ENCODE assay signal across 10 cellular contexts in genomic region chr2:25204190-25204838, GRCh38. TPM values are rescaled to one million over a fixed set of nuclear protein-coding genes. Genes with fewer than 3 reads are reported as not detected.
DNase-seq lines count a peak whose midpoint lies in the region; ATAC-seq and TF ChIP-seq lines count a peak whose summit lies in the region.
"Had no signal": no experiment of that assay in that cellular context is flagged by ENCODE, and none has a peak within 500 bp of the region (broad histone marks: within the 10 kb centered on the region; RNA-seq: fewer than 3 reads in every experiment).

No MANE protein-coding gene starts in this region.

- H2AFZ ChIP-seq in trophoblast cell (ENCODE audit: insufficient read depth, low read length, poor library complexity), result peak overlapping the region; percentile 67

- H3K4ac ChIP-seq in trophoblast cell (ENCODE audit: low read depth, low read length), result no peak overlapping the region

- no peaks in the 10 kb centered on the region for H3K79me2 ChIP-seq in trophoblast cell (ENCODE audit: control insufficient read depth, insufficient read depth, low read length, poor library complexity)

- ATAC-seq in HG02588 (IDR thresholded peaks at IDR 0.05; ENCODE audit: unreplicated experiment), result peak; percentile 44
- peak; percentile 77 for ATAC-seq in effector memory CD8-positive, alpha-beta T cell (replicated peaks)
- no peak for ATAC-seq in SK-N-SH treated with all-trans-retinoic acid at 6 μM for 48 hours

- no peak overlapping the region for H3K9ac ChIP-seq in trophoblast cell (ENCODE audit: low read length)

- WGBS in trophoblast cell (ENCODE audit: extremely low coverage, insufficient coverage, insufficient read length), result no CpG with 5 or more reads among the region's 59 CpGs

- H4K91ac ChIP-seq in trophoblast cell (ENCODE audit: low read depth, low read length), result peak overlapping the region; percentile 83

- no peak overlapping the region for H3K18ac ChIP-seq in trophoblast cell (ENCODE audit: low read length)

- H3K4me2 ChIP-seq in trophoblast cell (ENCODE audit: low read length), result peak overlapping the region; percentile 51

- H3K4me3 ChIP-seq in GM08714 (ENCODE audit: low read length) (peak overlapping the region; percentile 24; the same call in 1 of the 2 replicates), trophoblast cell (ENCODE audit: low read depth, low read length) (no peak overlapping the region)

- no peak overlapping the region for H3K14ac ChIP-seq in trophoblast cell (ENCODE audit: low read length)

- peak overlapping the region; percentile 9 for H2BK120ac ChIP-seq in trophoblast cell (ENCODE audit: insufficient read depth, low read length, poor library complexity)

- H4K12ac ChIP-seq in trophoblast cell (ENCODE audit: low read depth, low read length), result no peak overlapping the region

- H3K27ac Mint-ChIP-seq in effector memory CD8-positive, alpha-beta T cell, result no peak overlapping the region
- no peak overlapping the region for H3K27ac Mint-ChIP-seq in progenitor cell of endocrine pancreas
- H3K27ac Mint-ChIP-seq: activated CD4-positive, alpha-beta memory T cell treated with anti-CD3 and anti-CD28 coated beads, Interleukin-2, amount 10 ng/mL, durations not matched to agents 7 days and 5 days had no signal

- no peak for TF ChIP-seq CTCF in progenitor cell of endocrine pancreas (IDR thresholded peaks at IDR 0.05; ENCODE audit: unreplicated experiment)

- no peaks in the 10 kb centered on the region for H3K36me3 ChIP-seq in trophoblast cell (ENCODE audit: control insufficient read depth in 1 of 2, insufficient read depth in 2 of 2, low read length in 2 of 2)

- peaks cover 3% of the 10 kb centered on the region for H3K36me3 Mint-ChIP-seq in effector memory CD8-positive, alpha-beta T cell (ENCODE audit: insufficient read depth)
- H3K36me3 Mint-ChIP-seq in progenitor cell of endocrine pancreas (ENCODE audit: insufficient read depth), result no peaks in the 10 kb centered on the region

- H3K27me3 ChIP-seq in trophoblast cell (ENCODE audit: insufficient read depth, low read length), result no peaks in the 10 kb centered on the region

- H3K4me1 ChIP-seq in trophoblast cell (ENCODE audit: control insufficient read depth in 1 of 2, insufficient read depth in 2 of 2, low read length in 2 of 2), result peaks cover 7 to 9% of the 10 kb centered on the region in 2 experiments

- no peaks in the 10 kb centered on the region for H3K9me3 ChIP-seq in trophoblast cell (ENCODE audit: insufficient read depth, low read depth, low read length)

- H3K79me1 ChIP-seq in trophoblast cell (ENCODE audit: low read length), result no peaks in the 10 kb centered on the region

- H4K8ac ChIP-seq in trophoblast cell (ENCODE audit: low read depth, low read length), result peak overlapping the region; percentile 36

- H3K23ac ChIP-seq in trophoblast cell (ENCODE audit: low read length), result no peak overlapping the region

- H2BK5ac ChIP-seq in trophoblast cell (ENCODE audit: low read depth, low read length, poor library complexity), result no peak overlapping the region

- no peak overlapping the region for H2AK5ac ChIP-seq in trophoblast cell (ENCODE audit: low read length)

- no peak overlapping the region for H3K27ac ChIP-seq in trophoblast cell (ENCODE audit: low read depth, low read length)
- H3K27ac ChIP-seq: epithelial cell of prostate had no signal

- no peaks in the 10 kb centered on the region for H3K9me3 Mint-ChIP-seq in effector memory CD8-positive, alpha-beta T cell
- H3K9me3 Mint-ChIP-seq in progenitor cell of endocrine pancreas (ENCODE audit: low read depth), result no peaks in the 10 kb centered on the region
- H3K9me3 Mint-ChIP-seq: activated CD4-positive, alpha-beta memory T cell treated with anti-CD3 and anti-CD28 coated beads, Interleukin-2, amount 10 ng/mL, durations not matched to agents 7 days and 5 days had no signal

- H3K4me1 Mint-ChIP-seq in effector memory CD8-positive, alpha-beta T cell (ENCODE audit: low read depth in 2 of 2), result peaks cover 1 to 5% of the 10 kb centered on the region in 2 donors
- no peaks in the 10 kb centered on the region for H3K4me1 Mint-ChIP-seq in progenitor cell of endocrine pancreas (ENCODE audit: low read depth)

- no peak for DNase-seq in effector memory CD8-positive, alpha-beta T cell
- no peak for DNase-seq in trophoblast cell
- no peak for DNase-seq in progenitor cell of endocrine pancreas (ENCODE audit: low spot score, unreplicated experiment)
- no peak for DNase-seq in activated effector memory CD4-positive, alpha-beta T cell treated with Interleukin-2 at 50 U/mL for 16 hours
- no peak for DNase-seq in DMS153 treated with DMSO at 0.1 percent for 48 hours (lab: John Stamatoyannopoulos, UW; ENCODE audit: unreplicated experiment)
- DNase-seq: activated CD4-positive, alpha-beta memory T cell treated with anti-CD3 and anti-CD28 coated beads, Interleukin-2, amount 10 ng/mL, durations not matched to agents 7 days and 5 days had no signal

- no peak overlapping the region for H2BK12ac ChIP-seq in trophoblast cell (ENCODE audit: low read length)

- peak overlapping the region in 1 of 2 donors; percentile 12 for H3K4me3 Mint-ChIP-seq in effector memory CD8-positive, alpha-beta T cell
- H3K4me3 Mint-ChIP-seq in progenitor cell of endocrine pancreas (ENCODE audit: low read depth), result no peak overlapping the region
- H3K4me3 Mint-ChIP-seq: activated CD4-positive, alpha-beta memory T cell treated with anti-CD3 and anti-CD28 coated beads, Interleukin-2, amount 10 ng/mL, durations not matched to agents 7 days and 5 days had no signal

- no peaks in the 10 kb centered on the region for H3K27me3 Mint-ChIP-seq in effector memory CD8-positive, alpha-beta T cell
- H3K27me3 Mint-ChIP-seq in progenitor cell of endocrine pancreas, result no peaks in the 10 kb centered on the region

TF ChIP-seq in SK-N-SH treated with all-trans-retinoic acid at 6 μM for 48 hours, 23 proteins besides CTCF, POLR2A, EP300 and RAD21:
- TF ChIP-seq TSHZ2 (CRISPR knock-in tag; IDR thresholded peaks at IDR 0.05) (no peak), RARB (CRISPR knock-in tag; IDR thresholded peaks at IDR 0.05) (no peak), TCF4 (CRISPR knock-in tag; IDR thresholded peaks at IDR 0.05; ENCODE audit: borderline replicate concordance) (no peak), POU6F1 (CRISPR knock-in tag; IDR thresholded peaks at IDR 0.05; ENCODE audit: borderline replicate concordance, low read depth) (no peak), TOX (CRISPR knock-in tag; IDR thresholded peaks at IDR 0.05; ENCODE audit: borderline replicate concordance) (no peak)

RNA-seq across cellular contexts. Expression of gene POMC, which starts 35.9 kb away (rescaled TPM):
- polyA plus RNA-seq in trophoblast cell (2013), result 1.0 TPM in 2 replicates
- total RNA-seq in progenitor cell of endocrine pancreas, result 5.4 and 6.5 TPM in 2 replicates
